23 cellular contexts compared by ENCODE assay signal in genomic region chr7:52355059-52355458, GRCh38.
DNase-seq lines count a peak whose midpoint lies in the region; ATAC-seq and TF ChIP-seq lines count a peak whose summit lies in the region.
"Had no signal": no experiment of that assay in that cellular context is flagged by ENCODE, and none has a peak within 500 bp of the region (broad histone marks: within the 10 kb centered on the region; RNA-seq: fewer than 3 reads in every experiment).

No MANE protein-coding gene starts in this region.

- H3K4me1 ChIP-seq in DND-41 (ENCODE audit: insufficient read depth, low read length) (no peaks in the 10 kb centered on the region), gastrocnemius medialis (no peaks in the 10 kb centered on the region)
- H3K4me1 ChIP-seq: gastroesophageal sphincter, Peyer's patch had no signal

- no peak overlapping the region for H3K4me3 ChIP-seq in DND-41 (ENCODE audit: low read depth in 1 of 2, low read length in 2 of 2)
- no peak overlapping the region for H3K4me3 ChIP-seq in gastrocnemius medialis
- H3K4me3 ChIP-seq: gastroesophageal sphincter, Peyer's patch had no signal

- no peak for TF ChIP-seq CTCF in DND-41 (IDR thresholded peaks at IDR 0.05; ENCODE audit: borderline replicate concordance, extremely low read depth, low read length, poor library complexity, severe bottlenecking)
- no peak for TF ChIP-seq CTCF in gastrocnemius medialis (IDR thresholded peaks at IDR 0.05 in 4 of 5, conservative IDR thresholded peaks at IDR 0.05 in 1 of 5)

- H3K36me3 ChIP-seq in DND-41 (ENCODE audit: insufficient read depth, low read length) = no peaks in the 10 kb centered on the region
- H3K36me3 ChIP-seq in gastrocnemius medialis = no peaks in the 10 kb centered on the region
- H3K36me3 ChIP-seq: gastroesophageal sphincter, Peyer's patch had no signal

- ATAC-seq in DND-41 (ENCODE audit: insufficient read depth, low read depth) = no peak
- ATAC-seq in gastrocnemius medialis = no peak
- ATAC-seq in activated naive CD4-positive, alpha-beta T cell treated with anti-CD3 and anti-CD28 coated beads, Interleukin-2, amount 50 U/mL, for 72 hours = no peak
- no peak for ATAC-seq in GM18519 (IDR thresholded peaks at IDR 0.05; ENCODE audit: low FRiP score, unreplicated experiment)
- no peak for ATAC-seq in GM21576 (IDR thresholded peaks at IDR 0.05; ENCODE audit: unreplicated experiment)
- ATAC-seq: gastroesophageal sphincter, sciatic nerve had no signal

- no peak overlapping the region for H3K9ac ChIP-seq in DND-41 (ENCODE audit: low read depth, low read length)
- H3K9ac ChIP-seq: KMS-11 had no signal

- in situ Hi-C loops in gastrocnemius medialis (cut with MboI; ENCODE audit: low sequenced_read_pairs in 4 of 4) = no loop called here

- DNase-seq in DND-41 (peak; percentile 8), SW480 (ENCODE audit: low spot score) (peak; percentile 23), iPS-NIHi7 (ENCODE audit: extremely low spot score) (peak; percentile 72), gastrocnemius medialis (no peak)
- no peak for DNase-seq in activated naive CD4-positive, alpha-beta T cell treated with anti-CD3 and anti-CD28 coated beads, Interleukin-2, amount 50 U/mL, for 72 hours (ENCODE audit: low spot score in 2 of 2)
- DNase-seq: activated CD4-positive, alpha-beta T cell treated with anti-CD3 and anti-CD28 coated beads, Interleukin-2, amount 50 U/mL, for 1 hour; activated naive CD4-positive, alpha-beta T cell treated with anti-CD3 and anti-CD28 coated beads, Interleukin-2, amount 50 U/mL, for 16 hours; CD4-positive, alpha-beta T cell; DMS53; erythroblast; GOT3; NCI-H146; NCI-H2171 treated with DMSO at 0.1 percent for 48 hours; NCI-H774; Peyer's patch; trophoblast cell had no signal

- TF ChIP-seq EP300 in Ishikawa (IDR thresholded peaks at IDR 0.05; ENCODE audit: borderline replicate concordance) = no peak

- H3K36me3 Mint-ChIP-seq in activated naive CD4-positive, alpha-beta T cell treated with anti-CD3 and anti-CD28 coated beads, Interleukin-2, amount 50 U/mL, for 72 hours = no peaks in the 10 kb centered on the region

- peaks cover 10 to 43% of the 10 kb centered on the region in 2 donors for H3K9me3 Mint-ChIP-seq in activated naive CD4-positive, alpha-beta T cell treated with anti-CD3 and anti-CD28 coated beads, Interleukin-2, amount 50 U/mL, for 72 hours

- H4K20me1 ChIP-seq in DND-41 (ENCODE audit: insufficient read depth, low read length) = no peaks in the 10 kb centered on the region

- H3K27ac Mint-ChIP-seq in activated naive CD4-positive, alpha-beta T cell treated with anti-CD3 and anti-CD28 coated beads, Interleukin-2, amount 50 U/mL, for 72 hours = no peak overlapping the region
- H3K27ac Mint-ChIP-seq: CD4-positive, alpha-beta T cell; stimulated activated naive CD8-positive, alpha-beta T cell treated with anti-CD3 and anti-CD28 coated beads, Interleukin-15, Interleukin-2, amounts not matched to agents 100 ng/mL and 50 ng/mL, for 24 hours had no signal

- no peaks in the 10 kb centered on the region for H3K9me3 ChIP-seq in DND-41 (ENCODE audit: insufficient read depth, low read length, severe bottlenecking)
- H3K9me3 ChIP-seq in gastrocnemius medialis = no peaks in the 10 kb centered on the region
- H3K9me3 ChIP-seq: gastroesophageal sphincter, Peyer's patch had no signal

- no peaks in the 10 kb centered on the region for H3K79me2 ChIP-seq in DND-41 (ENCODE audit: insufficient read depth, low read length)

- TF ChIP-seq POLR2A in gastrocnemius medialis (IDR thresholded peaks at IDR 0.05) = no peak

- H2AFZ ChIP-seq in DND-41 (ENCODE audit: low read depth, low read length) = no peak overlapping the region

- H3K4me2 ChIP-seq in DND-41 (ENCODE audit: insufficient read depth, low read length) = no peak overlapping the region
- H3K4me2 ChIP-seq: KMS-11 had no signal

- TF ChIP-seq RAD21 in Ishikawa (IDR thresholded peaks at IDR 0.05; ENCODE audit: low read depth) = no peak

- H3K27ac ChIP-seq in DND-41 (ENCODE audit: low read length) (no peak overlapping the region), gastrocnemius medialis (no peak overlapping the region)
- H3K27ac ChIP-seq: gastroesophageal sphincter, KMS-11, Peyer's patch had no signal

- intact Hi-C loops in gastrocnemius medialis (cut with DNase I; ENCODE audit: low total_unique reads) = no loop called here

- H3K27me3 ChIP-seq in DND-41 (ENCODE audit: insufficient read depth, low read length, poor library complexity) (no peaks in the 10 kb centered on the region), gastrocnemius medialis (no peaks in the 10 kb centered on the region)
- H3K27me3 ChIP-seq: gastroesophageal sphincter, Peyer's patch had no signal

TF ChIP-seq in Ishikawa, 13 proteins besides CTCF, POLR2A, EP300 and RAD21:
- peak; percentile 55; the same call in 1 of the 2 replicates for TF ChIP-seq REST (IDR thresholded peaks at IDR 0.05; ENCODE audit: low read depth)
- TF ChIP-seq YY1 (IDR thresholded peaks at IDR 0.05; ENCODE audit: low read depth) = no peak

Comparison
In these comparisons a context has a peak if more than half of its experiments do, and no peak if none do; other contexts are left out.
1. DNase-seq: peak in DND-41 (single experiment), SW480 (single experiment) and iPS-NIHi7 (single experiment); none in gastrocnemius medialis (0 of 2) and activated naive CD4-positive, alpha-beta T cell treated with anti-CD3 and anti-CD28 coated beads, Interleukin-2, amount 50 U/mL, for 72 hours (0 of 2).